18 cellular contexts compared by ENCODE assay signal in genomic region chr9:12666813-12667212, GRCh38. TPM values are rescaled to one million over a fixed set of nuclear protein-coding genes. Genes with fewer than 3 reads are reported as not detected.
DNase-seq lines count a peak whose midpoint lies in the region; ATAC-seq and TF ChIP-seq lines count a peak whose summit lies in the region.
"Had no signal": no experiment of that assay in that cellular context is flagged by ENCODE, and none has a peak within 500 bp of the region (broad histone marks: within the 10 kb centered on the region; RNA-seq: fewer than 3 reads in every experiment).

No MANE protein-coding gene starts in this region.

- no peak overlapping the region for H2BK120ac ChIP-seq in H9 (ENCODE audit: low read depth, low read length, poor library complexity, severe bottlenecking)

- H2BK15ac ChIP-seq in H9 (ENCODE audit: low read depth, low read length): no peak overlapping the region

- peaks cover 6 to 7% of the 10 kb centered on the region in 2 experiments; a peak in 2 of 4 replicates for H3K4me1 Mint-ChIP-seq in H9

- no peaks in the 10 kb centered on the region for H3K79me1 ChIP-seq in H9 (ENCODE audit: insufficient read depth, low read depth, low read length, poor library complexity, severe bottlenecking)

- no peak overlapping the region for H4K91ac ChIP-seq in H9 (ENCODE audit: insufficient read length, low read depth, low read length)

- no peak overlapping the region for H3K27ac Mint-ChIP-seq in H9
- H3K27ac Mint-ChIP-seq: natural killer cell treated with Interleukin-12 subunit alpha and Interleukin-12 subunit beta and Interleukin-15 and Interleukin-18, amount 100 ng/mL, for 72 hours had no signal

- H3K4me2 ChIP-seq in H9 (ENCODE audit: insufficient read depth, insufficient read length, low read length): no peak overlapping the region
- H3K4me2 ChIP-seq: smooth muscle cell had no signal

- no peak overlapping the region for H3K14ac ChIP-seq in H9 (ENCODE audit: insufficient read depth, low read length)

- no peaks in the 10 kb centered on the region for H3K27me3 Mint-ChIP-seq in H9 (ENCODE audit: low read depth)
- H3K27me3 Mint-ChIP-seq: natural killer cell treated with Interleukin-12 subunit alpha and Interleukin-12 subunit beta and Interleukin-15 and Interleukin-18, amount 100 ng/mL, for 72 hours had no signal

- no peaks in the 10 kb centered on the region for H3K27me3 ChIP-seq in BE2C
- H3K27me3 ChIP-seq in H9 (ENCODE audit: insufficient read depth, low read length): no peaks in the 10 kb centered on the region
- no peaks in the 10 kb centered on the region for H3K27me3 ChIP-seq in RWPE2 (ENCODE audit: insufficient read depth, poor library complexity, severe bottlenecking)
- H3K27me3 ChIP-seq in foreskin keratinocyte: no peaks in the 10 kb centered on the region
- H3K27me3 ChIP-seq: dorsolateral prefrontal cortex, gastroesophageal sphincter, testis had no signal

- no peak overlapping the region for H2AFZ ChIP-seq in H9 (ENCODE audit: low read length)
- H2AFZ ChIP-seq: GM23248 had no signal

- no CpG with 5 or more reads among the region's 2 CpGs for WGBS in H9 (ENCODE audit: extremely low coverage, insufficient read length, low lambda C conversion rate)

- H4K8ac ChIP-seq in H9 (replicated peaks; ENCODE audit: insufficient read length, low read depth, low read length): no peak overlapping the region

- H3K36me3 ChIP-seq in BE2C (no peaks in the 10 kb centered on the region), RWPE2 (ENCODE audit: low read depth) (no peaks in the 10 kb centered on the region)
- H3K36me3 ChIP-seq: gastroesophageal sphincter had no signal

- H2AK5ac ChIP-seq in H9 (ENCODE audit: insufficient read length, low read length): no peak overlapping the region

- no peak overlapping the region for H2BK12ac ChIP-seq in H9 (ENCODE audit: insufficient read length, low read depth, low read length)

- H2BK20ac ChIP-seq in H9 (ENCODE audit: low read depth, low read length, poor library complexity, severe bottlenecking): no peak overlapping the region

- TF ChIP-seq CTCF in BE2C (IDR thresholded peaks at IDR 0.05; ENCODE audit: low read depth, low read length) (peak; percentile 61), H9 (conservative IDR thresholded peaks at IDR 0.05) (peak; percentile 56), RWPE2 (IDR thresholded peaks at IDR 0.05; ENCODE audit: poor library complexity, severe bottlenecking) (peak; percentile 30), foreskin keratinocyte (conservative IDR thresholded peaks at IDR 0.05) (peak; percentile 31)

- no peak overlapping the region for H3K23ac ChIP-seq in H9 (ENCODE audit: insufficient read length, low read depth, low read length)

- no peaks in the 10 kb centered on the region for H3K79me2 ChIP-seq in H9 (ENCODE audit: insufficient read depth, low read length)

- no peak overlapping the region for H4K5ac ChIP-seq in H9 (ENCODE audit: insufficient read length, low read depth, low read length)

- H3T11ph ChIP-seq in H9 (ENCODE audit: low read length): no peak overlapping the region

- no peak overlapping the region for H2BK5ac ChIP-seq in H9 (ENCODE audit: insufficient read length, low read length)

- H3K4me3 ChIP-seq in BE2C (ENCODE audit: low read depth, low read length): no peak overlapping the region
- H3K4me3 ChIP-seq in RWPE2 (ENCODE audit: severe bottlenecking): no peak overlapping the region
- H3K4me3 ChIP-seq: dorsolateral prefrontal cortex, gastroesophageal sphincter, GM23248, smooth muscle cell, testis had no signal

- no peak overlapping the region for H3K18ac ChIP-seq in H9 (ENCODE audit: insufficient read length, low read depth, low read length)

- H3K27ac ChIP-seq in H9 (ENCODE audit: insufficient read length, low read depth, low read length) (no peak overlapping the region), RWPE2 (ENCODE audit: poor library complexity, severe bottlenecking) (no peak overlapping the region), foreskin keratinocyte (no peak overlapping the region)
- H3K27ac ChIP-seq: dorsolateral prefrontal cortex, gastroesophageal sphincter, GM23248, testis had no signal

- no peaks in the 10 kb centered on the region for H3K9me3 Mint-ChIP-seq in H9

- H3K36me3 Mint-ChIP-seq in H9 (ENCODE audit: insufficient read depth in 1 of 3, low read depth in 3 of 3): no peaks in the 10 kb centered on the region

- H3K4ac ChIP-seq in H9 (ENCODE audit: low read depth, low read length): no peak overlapping the region

- ATAC-seq in RWPE2 (ENCODE audit: low read depth): no peak
- no peak for ATAC-seq in foreskin keratinocyte
- ATAC-seq: gastroesophageal sphincter; left cardiac atrium; natural killer cell treated with Interleukin-12 subunit alpha and Interleukin-12 subunit beta and Interleukin-15 and Interleukin-18, amount 100 ng/mL, for 72 hours had no signal

- no peaks in the 10 kb centered on the region for H3K9me3 ChIP-seq in BE2C
- H3K9me3 ChIP-seq in H9 (ENCODE audit: control insufficient read depth, low read depth, low read length): no peaks in the 10 kb centered on the region
- H3K9me3 ChIP-seq in RWPE2 (ENCODE audit: severe bottlenecking): no peaks in the 10 kb centered on the region
- H3K9me3 ChIP-seq: gastroesophageal sphincter, testis had no signal

- H3K23me2 ChIP-seq in H9 (ENCODE audit: insufficient read length, low read depth, low read length, poor library complexity, severe bottlenecking): no peaks in the 10 kb centered on the region

- DNase-seq in BE2C: no peak
- DNase-seq in H9: no peak
- DNase-seq in RWPE2 (ENCODE audit: low spot score): no peak
- DNase-seq in foreskin keratinocyte: no peak
- DNase-seq in activated CD8-positive, alpha-beta memory T cell treated with anti-CD3 and anti-CD28 coated beads for 24 hours: no peak
- no peak for DNase-seq in NCI-H446 (lab: John Stamatoyannopoulos, UW)
- no peak for DNase-seq in HuH-7 (ENCODE audit: low spot score)
- DNase-seq in NCI-H2196 treated with DMSO at 0.1 percent for 48 hours (lab: John Stamatoyannopoulos, UW; ENCODE audit: unreplicated experiment): no peak
- DNase-seq: activated T-cell treated with anti-CD3 and anti-CD28 coated beads, Interleukin-2, amount 50 U/mL, for 48 hours; amygdala; dorsolateral prefrontal cortex; GM23248; left cardiac atrium; NCI-H774; testis had no signal

- no peak overlapping the region for H3K56ac ChIP-seq in H9 (ENCODE audit: insufficient read length, low read depth, low read length)

- H4K20me1 ChIP-seq in H9 (ENCODE audit: control insufficient read depth, insufficient read depth, insufficient read length): no peaks in the 10 kb centered on the region

- H3K4me1 ChIP-seq in BE2C (no peaks in the 10 kb centered on the region), H9 (ENCODE audit: insufficient read depth, low read length) (no peaks in the 10 kb centered on the region), RWPE2 (ENCODE audit: insufficient read depth, poor library complexity, severe bottlenecking) (no peaks in the 10 kb centered on the region), foreskin keratinocyte (no peaks in the 10 kb centered on the region)
- H3K4me1 ChIP-seq: gastroesophageal sphincter, testis had no signal

- H3K9ac ChIP-seq in H9 (ENCODE audit: extremely low read depth, insufficient read length, low read length): no peak overlapping the region
- H3K9ac ChIP-seq: GM23248 had no signal

- no peak overlapping the region for H3K4me3 Mint-ChIP-seq in H9
- H3K4me3 Mint-ChIP-seq: natural killer cell treated with Interleukin-12 subunit alpha and Interleukin-12 subunit beta and Interleukin-15 and Interleukin-18, amount 100 ng/mL, for 72 hours had no signal

RNA-seq across cellular contexts. Expression of gene TYRP1, which starts 26.4 kb away (rescaled TPM):
- polyA plus RNA-seq in BE2C (2012; ENCODE audit: insufficient read depth, insufficient read length, low read depth): 0.54 TPM
- total RNA-seq in H9 (2021) (0.18 TPM in 1 of 2 replicates, not detected in the other), foreskin keratinocyte (0.18 and 0.61 TPM in 2 replicates)
- polyA plus RNA-seq in foreskin keratinocyte: 0.10 and 0.22 TPM in 2 replicates
- total RNA-seq: GM23248; natural killer cell treated with Interleukin-12 subunit alpha and Interleukin-12 subunit beta and Interleukin-15 and Interleukin-18, amount 100 ng/mL, for 72 hours had no signal
- polyA plus RNA-seq: GM23248 had no signal
